ENCODE assay signal across 9 cellular contexts in genomic region chr19:13012690-13013608, GRCh38. TPM values are rescaled to one million over a fixed set of nuclear protein-coding genes. Genes with fewer than 3 reads are reported as not detected.
DNase-seq lines count a peak whose midpoint lies in the region; ATAC-seq and TF ChIP-seq lines count a peak whose summit lies in the region.
"Had no signal": no experiment of that assay in that cellular context is flagged by ENCODE, and none has a peak within 500 bp of the region (broad histone marks: within the 10 kb centered on the region; RNA-seq: fewer than 3 reads in every experiment).

No MANE protein-coding gene starts in this region.

- intact Hi-C loops in posterior vena cava (cut with DNase I): loop anchor here in 1 of 2 donors (10.0 kb wide), 1 partner anchor 82 kb away; no protein-coding TSS in a partner anchor

- no peak for TF ChIP-seq CTCF in foreskin fibroblast (IDR thresholded peaks at IDR 0.05; ENCODE audit: low read depth, low read length)

- DNase-seq in activated gamma-delta T cell treated with Interleukin-2 at 50 U/mL for 16 hours (peak; percentile 27), activated gamma-delta T cell (lab: John Stamatoyannopoulos, UW) (no peak), foreskin fibroblast (peak; percentile 62 to 85), posterior vena cava (ENCODE audit: low spot score) (peak; percentile 93), NCI-H2029 treated with DMSO at 0.1 percent for 48 hours (lab: John Stamatoyannopoulos, UW) (no peak)
- DNase-seq in activated CD8-positive, alpha-beta memory T cell treated with anti-CD3 and anti-CD28 coated beads for 24 hours: peak; percentile 78

- H3K4me3 ChIP-seq in foreskin fibroblast (ENCODE audit: low read depth in 1 of 2, low read length in 2 of 2): peak overlapping the region; percentile 34 to 44

- no peak for ATAC-seq in HG02588 (IDR thresholded peaks at IDR 0.05; ENCODE audit: unreplicated experiment)
- ATAC-seq in HG03571 (IDR thresholded peaks at IDR 0.05; ENCODE audit: unreplicated experiment): no peak

RNA-seq across cellular contexts. Expression of gene NFIX, which starts 17.7 kb away (rescaled TPM):
- 100 to 1,000 TPM; 242 to 327 TPM for total RNA-seq in posterior vena cava

RNA-seq across cellular contexts. Expression of gene DAND5, which starts 43.6 kb away (rescaled TPM):
- not detected for total RNA-seq in posterior vena cava
- total RNA-seq: subcutaneous adipose tissue had no signal

RNA-seq across cellular contexts. Expression of gene GADD45GIP1, which starts 55.9 kb away (rescaled TPM):
- total RNA-seq in posterior vena cava: 10 to 100 TPM; 18.1 to 20.7 TPM

Comparison
In these comparisons a context has a peak if more than half of its experiments do, and no peak if none do; other contexts are left out.
1. DNase-seq: peak in activated gamma-delta T cell treated with Interleukin-2 at 50 U/mL for 16 hours (single experiment), activated CD8-positive, alpha-beta memory T cell treated with anti-CD3 and anti-CD28 coated beads for 24 hours (single experiment), foreskin fibroblast (2 of 2) and posterior vena cava (single experiment); none in activated gamma-delta T cell (single experiment) and NCI-H2029 treated with DMSO at 0.1 percent for 48 hours (single experiment).